In the genomic region with DNA sequence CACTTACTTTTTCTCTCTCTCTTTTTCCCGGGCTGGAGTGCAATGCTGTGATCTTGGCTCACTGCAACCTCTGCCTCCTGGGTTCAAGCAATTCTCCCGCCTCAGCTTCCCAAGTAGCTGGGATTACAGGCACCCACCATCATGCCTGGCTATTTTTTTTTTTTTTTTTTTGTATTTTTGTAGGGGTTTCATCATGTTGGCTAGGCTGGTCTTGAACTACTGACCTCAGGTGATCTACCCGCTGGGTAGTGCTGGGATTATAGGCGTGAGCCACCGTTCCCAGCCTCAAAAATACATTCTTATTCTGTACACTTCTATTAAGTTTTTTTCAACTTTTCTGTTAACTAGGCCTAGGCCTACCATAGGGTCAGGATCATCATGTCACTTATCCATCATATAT, we compare ENCODE assay signal across 2 cellular contexts. TPM values are rescaled to one million over a fixed set of nuclear protein-coding genes. Genes with fewer than 3 reads are reported as not detected.
"Had no signal": no experiment of that assay in that cellular context is flagged by ENCODE, and none has a peak within 500 bp of the region (broad histone marks: within the 10 kb centered on the region; RNA-seq: fewer than 3 reads in every experiment).

No MANE protein-coding gene starts in this region.

RNA-seq across cellular contexts. Expression of a gene that starts 5.5 kb away (rescaled TPM):
- polyA plus RNA-seq: foreskin keratinocyte, liver had no signal
